Comparison of ENCODE assay signal across 8 cellular contexts in the genomic region with DNA sequence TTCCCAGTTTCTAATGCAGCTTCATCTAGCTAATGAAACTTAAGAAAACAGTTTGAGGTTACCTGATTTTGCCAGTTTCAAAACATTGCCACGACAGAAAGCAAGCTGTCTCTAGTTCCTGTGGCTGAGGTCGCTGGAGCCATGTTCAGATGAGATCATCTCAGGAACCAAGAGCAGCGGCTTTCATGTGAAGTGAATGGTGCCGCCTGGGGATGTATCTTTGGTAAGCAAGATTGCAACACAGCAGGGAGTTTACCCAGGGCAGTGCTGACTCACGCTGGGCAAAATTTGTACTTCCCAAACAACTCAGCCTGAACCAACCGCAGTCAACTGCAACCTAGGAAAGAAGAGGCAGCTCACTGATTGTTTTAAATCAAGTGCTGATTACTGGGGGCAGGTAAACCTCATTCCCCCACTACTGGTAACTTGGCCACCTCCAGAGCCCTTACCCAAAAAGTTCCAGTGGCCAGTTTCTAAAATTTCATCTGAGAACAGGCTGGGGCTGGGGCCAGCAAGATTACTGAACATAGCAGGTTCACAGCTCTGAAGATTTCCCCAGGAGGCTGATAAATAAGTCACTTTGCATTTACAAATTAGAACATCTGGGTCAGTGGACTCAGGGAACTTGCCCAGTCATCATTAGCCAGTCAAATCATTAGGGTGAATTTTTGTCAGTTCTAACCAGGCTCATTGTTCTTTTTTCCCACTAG. TPM values are rescaled to one million over a fixed set of nuclear protein-coding genes. Genes with fewer than 3 reads are reported as not detected.
DNase-seq lines count a peak whose midpoint lies in the region; ATAC-seq and TF ChIP-seq lines count a peak whose summit lies in the region.

A gene with protein sequence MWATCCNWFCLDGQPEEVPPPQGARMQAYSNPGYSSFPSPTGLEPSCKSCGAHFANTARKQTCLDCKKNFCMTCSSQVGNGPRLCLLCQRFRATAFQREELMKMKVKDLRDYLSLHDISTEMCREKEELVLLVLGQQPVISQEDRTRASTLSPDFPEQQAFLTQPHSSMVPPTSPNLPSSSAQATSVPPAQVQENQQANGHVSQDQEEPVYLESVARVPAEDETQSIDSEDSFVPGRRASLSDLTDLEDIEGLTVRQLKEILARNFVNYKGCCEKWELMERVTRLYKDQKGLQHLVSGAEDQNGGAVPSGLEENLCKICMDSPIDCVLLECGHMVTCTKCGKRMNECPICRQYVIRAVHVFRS (minus strand): TSS at position 194 of the 710 bp plus-strand sequence. CDS start 37,154 bp downstream, outside the sequence.

- CTCF ChIA-PET in AG04449 (lab: Yijun Ruan, JAX), result interaction anchor here (0.6 to 1.6 kb wide), 6 partner anchors 9 to 81 kb away, joined by 3 to 6 read pairs (median 4); no protein-coding TSS in a partner anchor

- DNase-seq in AG04449 (ENCODE audit: low read depth, low spot score) (peak; percentile 89), NCI-H345 treated with DMSO at 0.1 percent for 48 hours (lab: John Stamatoyannopoulos, UW; ENCODE audit: unreplicated experiment) (peak; percentile 86), dedifferentiated amniotic fluid mesenchymal stem cell (ENCODE audit: extremely low spot score) (peak; percentile 99), left lobe of liver (ENCODE audit: low spot score) (peak; percentile 93)
- peak; percentile 91 for DNase-seq in activated CD4-positive, alpha-beta T cell treated with anti-CD3 and anti-CD28 coated beads for 48 hours
- peak; percentile 83 for DNase-seq in stimulated activated CD4-positive, alpha-beta T cell treated with anti-CD3 and anti-CD28 coated beads, Interleukin-2, amount 100 ng/mL, for 4 hours (ENCODE audit: low read depth)

- TF ChIP-seq CTCF in AG04449 (IDR thresholded peaks at IDR 0.05; ENCODE audit: insufficient read depth, low read length, missing control alignments), result peak; percentile 16

- ATAC-seq in GM18868 (IDR thresholded peaks at IDR 0.05; ENCODE audit: unreplicated experiment) (peak; percentile 92), HG03108 (IDR thresholded peaks at IDR 0.05; ENCODE audit: unreplicated experiment) (peak; percentile 74), left lobe of liver (peak; percentile 94)

- POLR2A ChIA-PET in AG04449 (lab: Yijun Ruan, JAX), result interaction anchor here (0.6 to 1.7 kb wide), 3 partner anchors 41 to 208 kb away, joined by 4 to 8 read pairs (median 5); a partner anchor contains a TSS

- peak within 1 kb of the TSS; percentile 38; the same call in 1 of the 2 replicates for H3K4me3 ChIP-seq in AG04449 (ENCODE audit: low read depth, low read length)

RNA-seq across cellular contexts. Expression of the gene that starts here (rescaled TPM):
- total RNA-seq in left lobe of liver, result 36.5 TPM

Comparison
In these comparisons a context has a peak if more than half of its experiments do, and no peak if none do; other contexts are left out.
1. Peak in every context shown above with its lines: DNase-seq, ATAC-seq and H3K4me3 ChIP-seq.